ENCODE assay signal across 1 cellular context in genomic region chr21:45103966-45104520, GRCh38.
TF ChIP-seq lines count a peak whose summit lies in the region.

No MANE protein-coding gene starts in this region.

TF ChIP-seq in GM12878, 131 proteins besides CTCF, POLR2A, EP300 and RAD21 (continued from another document):
- TF ChIP-seq CUX1 (IDR thresholded peaks at IDR 0.05; ENCODE audit: insufficient replicate concordance, low read depth, low read length) (no peak), ZBTB40 (IDR thresholded peaks at IDR 0.05; ENCODE audit: borderline replicate concordance) (no peak), ZNF384 (IDR thresholded peaks at IDR 0.05; ENCODE audit: borderline replicate concordance, low read depth, low read length) (no peak), STAT3 (IDR thresholded peaks at IDR 0.05; ENCODE audit: low read depth, low read length) (no peak), CHD1 (IDR thresholded peaks at IDR 0.05; ENCODE audit: low read depth, low read length) (no peak), HSF1 (IDR thresholded peaks at IDR 0.05; ENCODE audit: low read depth, low read length) (no peak), GATAD2B (conservative IDR thresholded peaks at IDR 0.05; ENCODE audit: low read depth) (no peak), SMAD5 (IDR thresholded peaks at IDR 0.05; ENCODE audit: low read depth) (0 out of 2 replicates have a peak, but pooled peaks have one; percentile 35), SPI1 (IDR thresholded peaks at IDR 0.05; ENCODE audit: borderline replicate concordance, insufficient read depth, low read depth, low read length) (peak; percentile 62; the same call in 1 of the 2 replicates), CREM (IDR thresholded peaks at IDR 0.05; ENCODE audit: low read depth) (no peak), NR2F1 (conservative IDR thresholded peaks at IDR 0.05) (no peak), EGR1 (IDR thresholded peaks at IDR 0.05; ENCODE audit: borderline replicate concordance in 1 of 2, low read depth in 2 of 2, low read length in 2 of 2) (no peak), BCL11A (IDR thresholded peaks at IDR 0.05; ENCODE audit: low read depth, low read length) (no peak), HDGF (IDR thresholded peaks at IDR 0.05) (peak; percentile 74)
